ENCODE assay signal across 17 cellular contexts in genomic region chr16:78291642-78292041, GRCh38.
DNase-seq lines count a peak whose midpoint lies in the region; ATAC-seq, FAIRE-seq and TF ChIP-seq lines count a peak whose summit lies in the region.
"Had no signal": no experiment of that assay in that cellular context is flagged by ENCODE, and none has a peak within 500 bp of the region (broad histone marks: within the 10 kb centered on the region; RNA-seq: fewer than 3 reads in every experiment).

No MANE protein-coding gene starts in this region.

- H3K9me3 Mint-ChIP-seq in nephron progenitor cell, result no peaks in the 10 kb centered on the region

- H3K4me3 ChIP-seq in right atrium auricular region (no peak overlapping the region), H1 (ENCODE audit: extremely low read depth in 1 of 4, insufficient read depth in 2 of 4, low read depth in 3 of 4, low read length in 4 of 4) (no peak overlapping the region), transverse colon (no peak overlapping the region), PC-3 (ENCODE audit: low read length) (no peak overlapping the region)
- H3K4me3 ChIP-seq: A549 had no signal

- POLR2A ChIA-PET in H1 (lab: Charles Lee; ENCODE audit: partially characterized antibody) (interaction anchor here (0.6 kb wide), 1 partner anchor 1753 kb away, joined by 3 read pairs; no protein-coding TSS in a partner anchor), PC-3 (lab: Charles Lee; ENCODE audit: unreplicated experiment) (no interaction called here), RWPE1 (lab: Yijun Ruan, JAX; ENCODE audit: low non-redundant PET) (no interaction called here)

- H4K5ac ChIP-seq in H1 (ENCODE audit: insufficient read length, low read depth, low read length), result no peak overlapping the region

- H2BK15ac ChIP-seq in H1 (ENCODE audit: low read length), result no peak overlapping the region

- no TSS peak for BruUV-seq in PC-3 (replicated peaks; lab: Mats Ljungman, UMichigan)

- H3K9me3 ChIP-seq in right atrium auricular region (no peaks in the 10 kb centered on the region), H1 (ENCODE audit: insufficient read depth in 2 of 2, low read depth in 1 of 2, low read length in 1 of 2) (no peaks in the 10 kb centered on the region), transverse colon (no peaks in the 10 kb centered on the region), PC-3 (ENCODE audit: low read length) (no peaks in the 10 kb centered on the region)
- H3K9me3 ChIP-seq: A549 had no signal

- no peaks in the 10 kb centered on the region for H3K23me2 ChIP-seq in H1 (ENCODE audit: low read depth, low read length)

- H3K4me1 ChIP-seq in right atrium auricular region (no peaks in the 10 kb centered on the region), H1 (replicated peaks in 1 of 4; ENCODE audit: control insufficient read depth in 3 of 4, insufficient read depth in 4 of 4, low read length in 3 of 4) (peaks cover 0 to 9% (median 5%) of the 10 kb centered on the region in 4 experiments; a peak in 3 of 7 replicates), transverse colon (peaks cover 0 to 21% (median 6%) of the 10 kb centered on the region in 4 donors), PC-3 (ENCODE audit: insufficient read depth, low read length) (no peaks in the 10 kb centered on the region)

- CTCF ChIA-PET in H1 (lab: Charles Lee; ENCODE audit: partially characterized antibody) (interaction anchor here (0.6 to 1.6 kb wide), 6 partner anchors 12 to 296 kb away, joined by 3 to 7 read pairs (median 4); no protein-coding TSS in a partner anchor), PC-3 (lab: Charles Lee) (no interaction called here), RWPE1 (lab: Yijun Ruan, JAX) (no interaction called here)

- H3K36me3 Mint-ChIP-seq in nephron progenitor cell (ENCODE audit: low read depth), result peaks cover 8% of the 10 kb centered on the region

- peaks cover 94% of the 10 kb centered on the region for H3K4me1 Mint-ChIP-seq in nephron progenitor cell

- no peak overlapping the region for H3K4ac ChIP-seq in H1 (replicated peaks; ENCODE audit: insufficient read length, low read depth, low read length)

- no peaks in the 10 kb centered on the region for H3K36me3 ChIP-seq in right atrium auricular region
- H3K36me3 ChIP-seq in H1 (ENCODE audit: control insufficient read depth in 2 of 4, insufficient read depth in 4 of 4, low read length in 3 of 4), result no peaks in the 10 kb centered on the region
- H3K36me3 ChIP-seq in transverse colon, result no peaks in the 10 kb centered on the region
- H3K36me3 ChIP-seq in PC-3 (ENCODE audit: low read depth, low read length), result no peaks in the 10 kb centered on the region

- TF ChIP-seq RAD21 in H1 (IDR thresholded peaks at IDR 0.05 in 1 of 2, conservative IDR thresholded peaks at IDR 0.05 in 1 of 2; ENCODE audit: low read depth in 2 of 2, low read length in 2 of 2), result no peak

- no peak overlapping the region for H3K14ac ChIP-seq in H1 (ENCODE audit: insufficient read length)

- no peak overlapping the region for H2BK20ac ChIP-seq in H1 (ENCODE audit: low read length)

- H3K79me1 ChIP-seq in H1 (ENCODE audit: low read depth, low read length), result 0 out of 2 replicates have a peak, but pooled peaks cover 2% of the 10 kb centered on the region

- H3K9ac ChIP-seq in H1 (replicated peaks in 1 of 4; ENCODE audit: extremely low read depth in 1 of 4, low read depth in 3 of 4, low read length in 3 of 4) (no peak overlapping the region), PC-3 (ENCODE audit: low read length) (no peak overlapping the region)

- no peak for FAIRE-seq in H1 (lab: Jason Lieb, UNC)
- FAIRE-seq: A549 had no signal

- H4K20me1 ChIP-seq in H1 (replicated peaks in 1 of 2; ENCODE audit: control insufficient read depth in 1 of 2, insufficient read depth in 2 of 2, low read length in 2 of 2) (no peaks in the 10 kb centered on the region), PC-3 (ENCODE audit: low read length) (no peaks in the 10 kb centered on the region)

- in situ Hi-C loops in transverse colon (cut with MboI; ENCODE audit: low pct_ligation_motif_present in 1 of 4, low pct_unique_long_range_greater_than_20kb in 1 of 4, low sequenced_read_pairs in 3 of 4), result no loop called here

- H2BK5ac ChIP-seq in H1 (ENCODE audit: low read depth, low read length), result no peak overlapping the region

- no peaks in the 10 kb centered on the region for H3K9me2 ChIP-seq in PC-3 (replicated peaks; ENCODE audit: low read length)

- H3K4me3 Mint-ChIP-seq in nephron progenitor cell, result no peak overlapping the region

- TF ChIP-seq EP300 in H1 (IDR thresholded peaks at IDR 0.05; ENCODE audit: borderline replicate concordance in 1 of 2, low read depth in 2 of 2, low read length in 2 of 2) (no peak), transverse colon (IDR thresholded peaks at IDR 0.05; ENCODE audit: low read depth) (no peak)

- H3F3A ChIP-seq in PC-3 (ENCODE audit: low read length, unreplicated experiment), result no peaks in the 10 kb centered on the region

- H3K27me3 ChIP-seq in right atrium auricular region (no peaks in the 10 kb centered on the region), H1 (replicated peaks in 1 of 4; ENCODE audit: control insufficient read depth in 3 of 4, extremely low read depth in 1 of 4, insufficient read depth in 3 of 4, low read length in 3 of 4) (no peaks in the 10 kb centered on the region), transverse colon (no peaks in the 10 kb centered on the region), PC-3 (ENCODE audit: low read length) (no peaks in the 10 kb centered on the region)

- 88% methylated on average over 5 of the region's 5 CpGs; no CpG with 5 or more reads in 1 of the 2 experiments for WGBS in H1 (ENCODE audit: extremely low coverage in 1 of 2, insufficient coverage in 1 of 2, insufficient read length in 1 of 2, insufficient replicate concordance in 2 of 2, low coverage in 1 of 2, low lambda C conversion rate in 2 of 2, missing lambda C conversion rate in 1 of 2), 2 experiments
- 67 to 81% methylated on average over 2 to 5 of the region's 5 CpGs for WGBS in transverse colon (ENCODE audit: low coverage in 1 of 2), 2 donors

- no peak overlapping the region for H3K27ac ChIP-seq in right atrium auricular region
- no peak overlapping the region for H3K27ac ChIP-seq in H1 (ENCODE audit: low read depth, low read length)
- peak overlapping the region; percentile 16 to 43 (median 30) for H3K27ac ChIP-seq in transverse colon
- no peak overlapping the region for H3K27ac ChIP-seq in PC-3 (ENCODE audit: low read length)
- no peak overlapping the region for H3K27ac ChIP-seq in RWPE1
- H3K27ac ChIP-seq: A549, C4-2B had no signal

- H2AFZ ChIP-seq in H1 (ENCODE audit: low read length) (no peak overlapping the region), PC-3 (ENCODE audit: low read length) (no peak overlapping the region)

- DNase-seq in Right ventricle myocardium superior, result no peak
- DNase-seq in right atrium auricular region (ENCODE audit: low spot score), result no peak
- DNase-seq in H1 (ENCODE audit: low read depth in 1 of 2, low spot score in 2 of 2), result no peak
- DNase-seq in nephron progenitor cell, result no peak
- DNase-seq in transverse colon, result no peak
- no peak for DNase-seq in PC-3
- DNase-seq in NCI-H2227 treated with DMSO at 0.1 percent for 48 hours (lab: John Stamatoyannopoulos, UW), result no peak
- no peak for DNase-seq in RWPE1 (ENCODE audit: low spot score)
- DNase-seq: DMS153, HCEC 1CT, IMR-90, Kasumi-1, NCI-H1417 treated with DMSO at 0.1 percent for 48 hours, NCI-H2029 treated with DMSO at 0.1 percent for 48 hours, NCI-H524 treated with DMSO at 0.1 percent for 48 hours had no signal

- H3K27ac Mint-ChIP-seq in nephron progenitor cell, result peak overlapping the region; percentile 87

- intact Hi-C loops in Right ventricle myocardium superior (cut with DNase I), result no loop called here
- intact Hi-C loops in transverse colon (cut with DNase I; ENCODE audit: low total_unique reads), result no loop called here
- intact Hi-C loops in PC-3 (cut with micrococcal nuclease), result no loop called here

- no peak overlapping the region for H3K56ac ChIP-seq in H1 (replicated peaks; ENCODE audit: insufficient read length, low read depth, low read length)

- H2AK5ac ChIP-seq in H1 (ENCODE audit: low read depth, low read length), result no peak overlapping the region

- peak; percentile 53 for ATAC-seq in Right ventricle myocardium superior (ENCODE audit: poor library complexity)
- no peak for ATAC-seq in PC-3
- ATAC-seq: A549 had no signal

- H3K79me2 ChIP-seq in H1 (ENCODE audit: control insufficient read depth in 1 of 2, insufficient read depth in 2 of 2, low read length in 2 of 2) (no peaks in the 10 kb centered on the region), PC-3 (ENCODE audit: low read length) (no peaks in the 10 kb centered on the region)

- H3K18ac ChIP-seq in H1 (ENCODE audit: extremely low read depth, low read length), result no peak overlapping the region

- no peak for TF ChIP-seq CTCF in right atrium auricular region (IDR thresholded peaks at IDR 0.05)
- TF ChIP-seq CTCF in H1 (IDR thresholded peaks at IDR 0.05; ENCODE audit: control extremely low read depth in 1 of 3, insufficient read depth in 1 of 3, low read depth in 1 of 3, low read length in 3 of 3), result no peak
- TF ChIP-seq CTCF in nephron progenitor cell (IDR thresholded peaks at IDR 0.05), result no peak
- TF ChIP-seq CTCF in transverse colon (IDR thresholded peaks at IDR 0.05), result no peak
- no peak for TF ChIP-seq CTCF in PC-3 (conservative IDR thresholded peaks at IDR 0.05; ENCODE audit: low read depth, low read length)
- TF ChIP-seq CTCF in RWPE1 (conservative IDR thresholded peaks at IDR 0.05; ENCODE audit: low read depth), result no peak

- no peaks in the 10 kb centered on the region for H3K27me3 Mint-ChIP-seq in nephron progenitor cell (ENCODE audit: low read depth, poor library complexity)

- H3K4me2 ChIP-seq in H1 (ENCODE audit: insufficient read depth in 1 of 2, low read depth in 2 of 2, low read length in 2 of 2) (no peak overlapping the region), PC-3 (ENCODE audit: low read length) (no peak overlapping the region)
- H3K4me2 ChIP-seq: A549 had no signal

- H2BK120ac ChIP-seq in H1 (replicated peaks; ENCODE audit: low read depth, low read length), result no peak overlapping the region

- H2BK12ac ChIP-seq in H1 (ENCODE audit: low read depth, low read length), result no peak overlapping the region

- no peak overlapping the region for H4K8ac ChIP-seq in H1 (ENCODE audit: extremely low read depth, insufficient read depth, low read length)

- TF ChIP-seq POLR2A in H1 (IDR thresholded peaks at IDR 0.05; ENCODE audit: control extremely low read depth in 1 of 2, low read depth in 2 of 2, low read length in 2 of 2) (no peak), transverse colon (IDR thresholded peaks at IDR 0.05) (no peak)

- no peak overlapping the region for H3K23ac ChIP-seq in H1 (ENCODE audit: insufficient read length)

- H4K91ac ChIP-seq in H1 (replicated peaks; ENCODE audit: insufficient read length, low read length), result no peak overlapping the region

TF ChIP-seq in H1, 55 proteins besides CTCF, POLR2A, EP300 and RAD21:
- no peak for TF ChIP-seq SP4 (IDR thresholded peaks at IDR 0.05; ENCODE audit: low read length)
- peak; percentile 89 for TF ChIP-seq YY1 (IDR thresholded peaks at IDR 0.05; ENCODE audit: low read depth, low read length)
TF ChIP-seq in H1: peak in this region for 1.

Comparison
In these comparisons a context has a peak if more than half of its experiments do, and no peak if none do; other contexts are left out.
1. H3K27ac ChIP-seq: peak in transverse colon (4 of 4); none in right atrium auricular region (0 of 2), H1 (single experiment), PC-3 (single experiment) and RWPE1 (single experiment).